8 cellular contexts compared by ENCODE assay signal in genomic region chr19:40570313-40571004, GRCh38. TPM values are rescaled to one million over a fixed set of nuclear protein-coding genes. Genes with fewer than 3 reads are reported as not detected.
DNase-seq lines count a peak whose midpoint lies in the region; ATAC-seq and TF ChIP-seq lines count a peak whose summit lies in the region.

No MANE protein-coding gene starts in this region.

- H3K4me3 Mint-ChIP-seq in GM23338 (peak overlapping the region; percentile 73), natural killer cell (peak overlapping the region; percentile 68)
- H3K4me3 Mint-ChIP-seq in stimulated activated naive B cell treated with anti-CD40 and anti-IgM and Interleukin-4, amounts not matched to agents 10 μg/mL and 1 μg/mL and 100 μg/mL, for 72 hours, result peak overlapping the region; percentile 78

- H3K79me2 ChIP-seq in DOHH2 (ENCODE audit: control insufficient read depth, low read length), result no peaks in the 10 kb centered on the region
- H3K79me2 ChIP-seq in GM23338 (replicated peaks; ENCODE audit: insufficient read depth), result no peaks in the 10 kb centered on the region

- H3K27me3 Mint-ChIP-seq in GM23338 (ENCODE audit: insufficient read depth, low read depth, poor library complexity), result peaks cover 53% of the 10 kb centered on the region
- H3K27me3 Mint-ChIP-seq in natural killer cell (ENCODE audit: low read depth in 2 of 2), result peaks cover 7 to 14% of the 10 kb centered on the region in 2 donors
- peaks cover 12 to 36% of the 10 kb centered on the region in 2 donors for H3K27me3 Mint-ChIP-seq in stimulated activated naive B cell treated with anti-CD40 and anti-IgM and Interleukin-4, amounts not matched to agents 10 μg/mL and 1 μg/mL and 100 μg/mL, for 72 hours

- H3K27ac Mint-ChIP-seq in GM23338 (peak overlapping the region; percentile 46; the same call in 1 of the 2 replicates), natural killer cell (peak overlapping the region; percentile 63 to 80)
- peak overlapping the region; percentile 75 for H3K27ac Mint-ChIP-seq in stimulated activated naive B cell treated with anti-CD40 and anti-IgM and Interleukin-4, amounts not matched to agents 10 μg/mL and 1 μg/mL and 100 μg/mL, for 72 hours

- H3K27ac ChIP-seq in DOHH2 (ENCODE audit: low read depth, low read length) (no peak overlapping the region), GM23338 (ENCODE audit: low read depth) (no peak overlapping the region)

- H2AFZ ChIP-seq in GM23338, result peak overlapping the region; percentile 52; the same call in 1 of the 2 replicates

- H3K4me2 ChIP-seq in DOHH2 (ENCODE audit: low read length) (peak overlapping the region; percentile 94), GM23338 (peak overlapping the region; percentile 86)

- H3K9me3 Mint-ChIP-seq in GM23338 (no peaks in the 10 kb centered on the region), natural killer cell (no peaks in the 10 kb centered on the region)
- peaks cover 3 to 5% of the 10 kb centered on the region in 2 donors for H3K9me3 Mint-ChIP-seq in stimulated activated naive B cell treated with anti-CD40 and anti-IgM and Interleukin-4, amounts not matched to agents 10 μg/mL and 1 μg/mL and 100 μg/mL, for 72 hours

- H3K36me3 ChIP-seq in DOHH2 (ENCODE audit: control insufficient read depth, low read length) (no peaks in the 10 kb centered on the region), GM23338 (ENCODE audit: insufficient read depth) (no peaks in the 10 kb centered on the region)

- peak; percentile 100 for DNase-seq in GM23338 (ENCODE audit: low spot score)
- peak; percentile 99 for DNase-seq in LHCN-M2 (ENCODE audit: low read depth)
- DNase-seq in RPMI7951 (ENCODE audit: low read depth), result peak; percentile 99
- peak; percentile 88 to 92 for DNase-seq in activated T-helper 1 cell treated with anti-CD3 and anti-CD28 coated beads, Interleukin-2, amount 50 U/mL, for 16 hours (ENCODE audit: low read depth in 1 of 2, low spot score in 1 of 2)
- DNase-seq in fibroblast of peridontal ligament (ENCODE audit: extremely low read depth), result peak; percentile 99
- peak; percentile 94 for DNase-seq in natural killer cell
- DNase-seq in stimulated activated naive B cell treated with anti-CD40 and anti-IgM and Interleukin-4, amounts not matched to agents 10 μg/mL and 1 μg/mL and 100 μg/mL, for 72 hours, result peak; percentile 99

- peak; percentile 83 for ATAC-seq in GM23338
- peak; percentile 90 to 97 (median 90) for ATAC-seq in natural killer cell
- peak; percentile 94 to 96 for ATAC-seq in stimulated activated naive B cell treated with anti-CD40 and anti-IgM and Interleukin-4, amounts not matched to agents 10 μg/mL and 1 μg/mL and 100 μg/mL, for 72 hours (replicated peaks)

- H3K4me3 ChIP-seq in DOHH2 (ENCODE audit: low read length), result peak overlapping the region; percentile 74
- H3K4me3 ChIP-seq in GM23338, result peak overlapping the region; percentile 58

- H3K36me3 Mint-ChIP-seq in GM23338 (ENCODE audit: low read depth), result no peaks in the 10 kb centered on the region
- H3K36me3 Mint-ChIP-seq in natural killer cell, result no peaks in the 10 kb centered on the region
- no peaks in the 10 kb centered on the region for H3K36me3 Mint-ChIP-seq in stimulated activated naive B cell treated with anti-CD40 and anti-IgM and Interleukin-4, amounts not matched to agents 10 μg/mL and 1 μg/mL and 100 μg/mL, for 72 hours

- H3K9me3 ChIP-seq in DOHH2 (ENCODE audit: control insufficient read depth, insufficient read depth, low read length), result no peaks in the 10 kb centered on the region

- peaks cover 12% of the 10 kb centered on the region for H3K4me1 ChIP-seq in DOHH2 (ENCODE audit: control insufficient read depth, low read length)
- H3K4me1 ChIP-seq in GM23338 (ENCODE audit: insufficient read depth), result no peaks in the 10 kb centered on the region; the same call in 1 of the 2 replicates

- TF ChIP-seq CTCF in DOHH2 (IDR thresholded peaks at IDR 0.05; ENCODE audit: low read depth, low read length, poor library complexity, severe bottlenecking) (peak; percentile 57), GM23338 (conservative IDR thresholded peaks at IDR 0.05; ENCODE audit: low read depth in 2 of 2) (peak; percentile 32 to 60; a peak in 3 of 4 replicates), natural killer cell (IDR thresholded peaks at IDR 0.05) (no peak)

- H3K27me3 ChIP-seq in DOHH2 (ENCODE audit: control insufficient read depth, low read length) (peaks cover 40% of the 10 kb centered on the region), GM23338 (ENCODE audit: insufficient read depth) (peaks cover 49% of the 10 kb centered on the region)

- H3K9me2 ChIP-seq in DOHH2 (replicated peaks; ENCODE audit: control insufficient read depth, low read length), result no peaks in the 10 kb centered on the region
- H3K9me2 ChIP-seq in GM23338 (ENCODE audit: insufficient read depth), result peaks cover 9% of the 10 kb centered on the region

- H3K4me1 Mint-ChIP-seq in GM23338 (peaks cover 15% of the 10 kb centered on the region; the same call in 2 of the 3 replicates), natural killer cell (peaks cover 12 to 14% of the 10 kb centered on the region in 2 donors)
- H3K4me1 Mint-ChIP-seq in stimulated activated naive B cell treated with anti-CD40 and anti-IgM and Interleukin-4, amounts not matched to agents 10 μg/mL and 1 μg/mL and 100 μg/mL, for 72 hours, result peaks cover 17 to 28% of the 10 kb centered on the region in 2 donors

- H3F3A ChIP-seq in DOHH2 (ENCODE audit: control insufficient read depth, insufficient read depth), result no peaks in the 10 kb centered on the region
- no peaks in the 10 kb centered on the region for H3F3A ChIP-seq in GM23338 (replicated peaks; ENCODE audit: low read depth)

- no peaks in the 10 kb centered on the region for H4K20me1 ChIP-seq in DOHH2 (ENCODE audit: control insufficient read depth, insufficient read depth, low read depth, low read length)
- H4K20me1 ChIP-seq in GM23338 (replicated peaks; ENCODE audit: insufficient read depth), result 0 out of 2 replicates have a peak, but pooled peaks cover 4% of the 10 kb centered on the region

- intact Hi-C loops in natural killer cell (cut with micrococcal nuclease), result loop anchor here (2.0 kb wide), 1 partner anchor 34 kb away; no protein-coding TSS in a partner anchor

TF ChIP-seq in GM23338, 12 proteins besides CTCF, POLR2A, EP300 and RAD21:
- TF ChIP-seq ZNF114 (CRISPR knock-in tag; IDR thresholded peaks at IDR 0.05), result no peak
- no peak for TF ChIP-seq STAT1 (IDR thresholded peaks at IDR 0.05; ENCODE audit: unreplicated experiment)

RNA-seq across cellular contexts. Expression of gene SHKBP1, which starts 6.2 kb away (rescaled TPM):
- 60.0 and 63.2 TPM in 2 replicates for total RNA-seq in GM23338 (2014; rRNA removed; shearing (Covaris generic))
- 69.8 and 74.6 TPM in 2 replicates for polyA plus RNA-seq in GM23338 (2016; fragmentation: Nextera tagmentation; extraction: Ambion mirVana)
- 63.5 and 85.6 TPM in 2 replicates for total RNA-seq in LHCN-M2 (2014; rRNA removed)
- polyA plus RNA-seq in LHCN-M2 (2012), result 89.2 TPM
- total RNA-seq in RPMI7951 (2014; rRNA removed; shearing (Covaris generic)), result 31.0 and 33.3 TPM in 2 replicates
- total RNA-seq in natural killer cell, result 100 to 1,000 TPM; 209 to 224 (median 209) TPM

RNA-seq across cellular contexts. Expression of gene LTBP4, which starts 30.7 kb away (rescaled TPM):
- 53.2 and 65.0 TPM in 2 replicates for total RNA-seq in GM23338 (2014; rRNA removed; shearing (Covaris generic))
- 48.4 and 50.3 TPM in 2 replicates for polyA plus RNA-seq in GM23338 (2016; fragmentation: Nextera tagmentation; extraction: Ambion mirVana)
- total RNA-seq in LHCN-M2 (2014; rRNA removed), result 5.0 and 7.3 TPM in 2 replicates
- polyA plus RNA-seq in LHCN-M2 (2012), result 3.4 TPM
- total RNA-seq in RPMI7951 (2014; rRNA removed; shearing (Covaris generic)), result 21.5 and 22.0 TPM in 2 replicates
- total RNA-seq in natural killer cell, result 100 to 1,000 TPM; 153 to 182 (median 157) TPM
